ENCODE assay signal across 10 cellular contexts in genomic region chr3:171285287-171285686, GRCh38.
DNase-seq lines count a peak whose midpoint lies in the region; ATAC-seq and TF ChIP-seq lines count a peak whose summit lies in the region.
"Had no signal": no experiment of that assay in that cellular context is flagged by ENCODE, and none has a peak within 500 bp of the region (broad histone marks: within the 10 kb centered on the region; RNA-seq: fewer than 3 reads in every experiment).

No MANE protein-coding gene starts in this region.

- H2AFZ ChIP-seq in trophoblast cell (ENCODE audit: insufficient read depth, low read length, poor library complexity): no peak overlapping the region

- DNase-seq in GM12865 (ENCODE audit: low read depth) (peak; percentile 69), HS-5 (ENCODE audit: low read depth) (peak; percentile 4), glomerular visceral epithelial cell (ENCODE audit: extremely low spot score) (peak; percentile 46), AML-193 (lab: John Stamatoyannopoulos, UW) (no peak), trophoblast cell (no peak), NCI-H748 treated with DMSO at 0.1 percent for 48 hours (lab: John Stamatoyannopoulos, UW) (no peak)
- DNase-seq: Caco-2, NCI-H510A treated with DMSO at 0.1 percent for 48 hours had no signal

- H3K18ac ChIP-seq in trophoblast cell (ENCODE audit: low read length): no peak overlapping the region

- no peak overlapping the region for H4K91ac ChIP-seq in trophoblast cell (ENCODE audit: low read depth, low read length)

- H3K4me3 ChIP-seq in GM12865 (ENCODE audit: low read depth, low read length) (peak overlapping the region; percentile 51), trophoblast cell (ENCODE audit: low read depth, low read length) (no peak overlapping the region)

- no peak overlapping the region for H4K8ac ChIP-seq in trophoblast cell (ENCODE audit: low read depth, low read length)

- H3K4me1 ChIP-seq in trophoblast cell (ENCODE audit: control insufficient read depth in 1 of 2, insufficient read depth in 2 of 2, low read length in 2 of 2): peaks cover 0 to 2% of the 10 kb centered on the region in 2 experiments
- H3K4me1 ChIP-seq: Caco-2 had no signal

- H3K79me2 ChIP-seq in trophoblast cell (ENCODE audit: control insufficient read depth, insufficient read depth, low read length, poor library complexity): no peaks in the 10 kb centered on the region

- H2BK120ac ChIP-seq in trophoblast cell (ENCODE audit: insufficient read depth, low read length, poor library complexity): no peak overlapping the region

- no peaks in the 10 kb centered on the region for H3K36me3 ChIP-seq in trophoblast cell (ENCODE audit: control insufficient read depth in 1 of 2, insufficient read depth in 2 of 2, low read length in 2 of 2)

- no peak overlapping the region for H3K4ac ChIP-seq in trophoblast cell (ENCODE audit: low read depth, low read length)

- no peak overlapping the region for H3K9ac ChIP-seq in trophoblast cell (ENCODE audit: low read length)

- H3K79me1 ChIP-seq in trophoblast cell (ENCODE audit: low read length): no peaks in the 10 kb centered on the region

- H2AK5ac ChIP-seq in trophoblast cell (ENCODE audit: low read length): no peak overlapping the region

- no peak for TF ChIP-seq CTCF in GM12865 (IDR thresholded peaks at IDR 0.05; ENCODE audit: insufficient read depth, low read depth, low read length, missing control alignments)

- WGBS in trophoblast cell (ENCODE audit: extremely low coverage, insufficient coverage, insufficient read length): no CpG with 5 or more reads among the region's 2 CpGs

- no peaks in the 10 kb centered on the region for H3K9me3 ChIP-seq in trophoblast cell (ENCODE audit: insufficient read depth, low read depth, low read length)
- H3K9me3 ChIP-seq: Caco-2 had no signal

- peak; percentile 41 for ATAC-seq in GM21447 (IDR thresholded peaks at IDR 0.05; ENCODE audit: unreplicated experiment)
- no peak for ATAC-seq in GM19328 (IDR thresholded peaks at IDR 0.05; ENCODE audit: unreplicated experiment)

- no peak overlapping the region for H3K27ac ChIP-seq in trophoblast cell (ENCODE audit: low read depth, low read length)

- H3K27me3 ChIP-seq in trophoblast cell (ENCODE audit: insufficient read depth, low read length): no peaks in the 10 kb centered on the region

- no peak overlapping the region for H4K12ac ChIP-seq in trophoblast cell (ENCODE audit: low read depth, low read length)

- H3K14ac ChIP-seq in trophoblast cell (ENCODE audit: low read length): no peak overlapping the region

- no peak overlapping the region for H3K23ac ChIP-seq in trophoblast cell (ENCODE audit: low read length)

- H2BK5ac ChIP-seq in trophoblast cell (ENCODE audit: low read depth, low read length, poor library complexity): no peak overlapping the region

- H2BK12ac ChIP-seq in trophoblast cell (ENCODE audit: low read length): no peak overlapping the region

- H3K4me2 ChIP-seq in trophoblast cell (ENCODE audit: low read length): no peak overlapping the region

Comparison
In these comparisons a context has a peak if more than half of its experiments do, and no peak if none do; other contexts are left out.
1. DNase-seq: peak in GM12865 (single experiment), HS-5 (single experiment) and glomerular visceral epithelial cell (single experiment); none in AML-193 (0 of 2), trophoblast cell (0 of 2) and NCI-H748 treated with DMSO at 0.1 percent for 48 hours (single experiment).